In genomic region chr4:184460495-184461285, GRCh38 we compare ENCODE assay signal across 11 cellular contexts. TPM values are rescaled to one million over a fixed set of nuclear protein-coding genes. Genes with fewer than 3 reads are reported as not detected.
DNase-seq lines count a peak whose midpoint lies in the region; ATAC-seq and TF ChIP-seq lines count a peak whose summit lies in the region.
"Had no signal": no experiment of that assay in that cellular context is flagged by ENCODE, and none has a peak within 500 bp of the region (broad histone marks: within the 10 kb centered on the region; RNA-seq: fewer than 3 reads in every experiment).

No MANE protein-coding gene starts in this region.

- H3K4me1 ChIP-seq in CD4-positive, CD25-positive, alpha-beta regulatory T cell (ENCODE audit: control insufficient read depth, insufficient read depth, low read length, poor library complexity, severe bottlenecking), result peaks cover 28% of the 10 kb centered on the region
- H3K4me1 ChIP-seq in trophoblast cell (ENCODE audit: control insufficient read depth in 1 of 2, insufficient read depth in 2 of 2, low read length in 2 of 2), result no peaks in the 10 kb centered on the region

- H3K36me3 Mint-ChIP-seq in CD4-positive, CD25-positive, alpha-beta regulatory T cell, result peaks cover 23% of the 10 kb centered on the region
- peaks cover 3% of the 10 kb centered on the region for H3K36me3 Mint-ChIP-seq in glutamatergic neuron (ENCODE audit: unreplicated experiment)

- H3K27ac Mint-ChIP-seq in CD4-positive, CD25-positive, alpha-beta regulatory T cell, result peak overlapping the region; percentile 32 to 93 (median 52)
- peak overlapping the region; percentile 55 for H3K27ac Mint-ChIP-seq in glutamatergic neuron (ENCODE audit: unreplicated experiment)

- H3K36me3 ChIP-seq in CD4-positive, CD25-positive, alpha-beta regulatory T cell (ENCODE audit: control insufficient read depth, insufficient read depth, low read length), result peaks cover 7% of the 10 kb centered on the region
- H3K36me3 ChIP-seq in trophoblast cell (ENCODE audit: control insufficient read depth in 1 of 2, insufficient read depth in 2 of 2, low read length in 2 of 2), result no peaks in the 10 kb centered on the region

- peak; percentile 23 for TF ChIP-seq CTCF in GM12873 (IDR thresholded peaks at IDR 0.05; ENCODE audit: insufficient read depth, low read depth, low read length, missing control alignments)
- TF ChIP-seq CTCF in glutamatergic neuron (IDR thresholded peaks at IDR 0.05; ENCODE audit: partially characterized antibody, unreplicated experiment), result no peak

- H3K4me3 Mint-ChIP-seq in CD4-positive, CD25-positive, alpha-beta regulatory T cell, result peak overlapping the region in 1 of 4 donors; percentile 32
- no peak overlapping the region for H3K4me3 Mint-ChIP-seq in glutamatergic neuron (ENCODE audit: unreplicated experiment)

- no peak overlapping the region for H2BK12ac ChIP-seq in trophoblast cell (ENCODE audit: low read length)

- ATAC-seq in CD4-positive, CD25-positive, alpha-beta regulatory T cell (ENCODE audit: low read depth in 2 of 2), result no peak
- ATAC-seq in HG03432 (IDR thresholded peaks at IDR 0.05; ENCODE audit: unreplicated experiment), result no peak

- H3K4ac ChIP-seq in trophoblast cell (ENCODE audit: low read depth, low read length), result no peak overlapping the region

- no peak overlapping the region for H2AK5ac ChIP-seq in trophoblast cell (ENCODE audit: low read length)

- H4K12ac ChIP-seq in trophoblast cell (ENCODE audit: low read depth, low read length), result no peak overlapping the region

- H3K14ac ChIP-seq in trophoblast cell (ENCODE audit: low read length), result no peak overlapping the region

- H4K91ac ChIP-seq in trophoblast cell (ENCODE audit: low read depth, low read length), result no peak overlapping the region

- H3K18ac ChIP-seq in trophoblast cell (ENCODE audit: low read length), result no peak overlapping the region

- no peaks in the 10 kb centered on the region for H3K79me1 ChIP-seq in trophoblast cell (ENCODE audit: low read length)

- no peaks in the 10 kb centered on the region for H3K9me3 Mint-ChIP-seq in CD4-positive, CD25-positive, alpha-beta regulatory T cell
- H3K9me3 Mint-ChIP-seq in glutamatergic neuron (ENCODE audit: unreplicated experiment), result no peaks in the 10 kb centered on the region

- H3K27me3 Mint-ChIP-seq in CD4-positive, CD25-positive, alpha-beta regulatory T cell, result no peaks in the 10 kb centered on the region
- H3K27me3 Mint-ChIP-seq in glutamatergic neuron (ENCODE audit: unreplicated experiment), result no peaks in the 10 kb centered on the region

- H3K79me2 ChIP-seq in trophoblast cell (ENCODE audit: control insufficient read depth, insufficient read depth, low read length, poor library complexity), result no peaks in the 10 kb centered on the region

- DNase-seq in CD4-positive, CD25-positive, alpha-beta regulatory T cell, result no peak
- DNase-seq in SKM-1 treated with dmso at 0.1 percent for 144 hours (lab: John Stamatoyannopoulos, UW; ENCODE audit: unreplicated experiment) (peak; percentile 9), glutamatergic neuron (no peak), iPS-NIHi11 (ENCODE audit: low spot score) (no peak), kidney glomerular epithelial cell (lab: John Stamatoyannopoulos, UW) (no peak), trophoblast cell (no peak)
- DNase-seq: amygdala, Karpas-422, right cardiac atrium had no signal

- no peak overlapping the region for H2BK5ac ChIP-seq in trophoblast cell (ENCODE audit: low read depth, low read length, poor library complexity)

- no CpG with 5 or more reads among the region's 13 CpGs for WGBS in trophoblast cell (ENCODE audit: extremely low coverage, insufficient coverage, insufficient read length)

- no peaks in the 10 kb centered on the region for H3K9me3 ChIP-seq in CD4-positive, CD25-positive, alpha-beta regulatory T cell (ENCODE audit: control insufficient read depth in 2 of 2, low read length in 2 of 2)
- H3K9me3 ChIP-seq in trophoblast cell (ENCODE audit: insufficient read depth, low read depth, low read length), result no peaks in the 10 kb centered on the region

- H3K9ac ChIP-seq in trophoblast cell (ENCODE audit: low read length), result no peak overlapping the region

- no peak overlapping the region for H3K23ac ChIP-seq in trophoblast cell (ENCODE audit: low read length)

- no peaks in the 10 kb centered on the region for H3K27me3 ChIP-seq in CD4-positive, CD25-positive, alpha-beta regulatory T cell (ENCODE audit: control insufficient read depth, insufficient read depth, low read length)
- no peaks in the 10 kb centered on the region for H3K27me3 ChIP-seq in trophoblast cell (ENCODE audit: insufficient read depth, low read length)

- H3K4me1 Mint-ChIP-seq in CD4-positive, CD25-positive, alpha-beta regulatory T cell, result peaks cover 47 to 93% (median 77%) of the 10 kb centered on the region in 4 donors
- no peaks in the 10 kb centered on the region for H3K4me1 Mint-ChIP-seq in glutamatergic neuron (ENCODE audit: low read depth, unreplicated experiment)

- H3K4me2 ChIP-seq in trophoblast cell (ENCODE audit: low read length), result no peak overlapping the region

- peak overlapping the region; percentile 35 for H3K27ac ChIP-seq in CD4-positive, CD25-positive, alpha-beta regulatory T cell (ENCODE audit: insufficient read depth, low read length, poor library complexity, severe bottlenecking)
- H3K27ac ChIP-seq in trophoblast cell (ENCODE audit: low read depth, low read length), result no peak overlapping the region

- H4K8ac ChIP-seq in trophoblast cell (ENCODE audit: low read depth, low read length), result no peak overlapping the region

- H3K4me3 ChIP-seq in CD4-positive, CD25-positive, alpha-beta regulatory T cell (ENCODE audit: low read depth, low read length), result peak overlapping the region; percentile 20
- no peak overlapping the region for H3K4me3 ChIP-seq in trophoblast cell (ENCODE audit: low read depth, low read length)

- no peak overlapping the region for H2BK120ac ChIP-seq in trophoblast cell (ENCODE audit: insufficient read depth, low read length, poor library complexity)

- H2AFZ ChIP-seq in trophoblast cell (ENCODE audit: insufficient read depth, low read length, poor library complexity), result no peak overlapping the region

RNA-seq across cellular contexts. Expression of gene IRF2, which starts 13.7 kb away (rescaled TPM):
- 63.4 TPM for total RNA-seq in CD4-positive, CD25-positive, alpha-beta regulatory T cell
- 100 to 1,000 TPM in 2 of 4 donors, 10 to 100 TPM in 2; 96.8 to 112 (median 102) TPM for polyA plus RNA-seq in CD4-positive, CD25-positive, alpha-beta regulatory T cell
- 7.4 TPM for total RNA-seq in glutamatergic neuron (ENCODE audit: unreplicated experiment)
- polyA plus RNA-seq in trophoblast cell (2013), result 5.7 and 5.9 TPM in 2 replicates
